ENCODE assay signal across 20 cellular contexts in the genomic region with DNA sequence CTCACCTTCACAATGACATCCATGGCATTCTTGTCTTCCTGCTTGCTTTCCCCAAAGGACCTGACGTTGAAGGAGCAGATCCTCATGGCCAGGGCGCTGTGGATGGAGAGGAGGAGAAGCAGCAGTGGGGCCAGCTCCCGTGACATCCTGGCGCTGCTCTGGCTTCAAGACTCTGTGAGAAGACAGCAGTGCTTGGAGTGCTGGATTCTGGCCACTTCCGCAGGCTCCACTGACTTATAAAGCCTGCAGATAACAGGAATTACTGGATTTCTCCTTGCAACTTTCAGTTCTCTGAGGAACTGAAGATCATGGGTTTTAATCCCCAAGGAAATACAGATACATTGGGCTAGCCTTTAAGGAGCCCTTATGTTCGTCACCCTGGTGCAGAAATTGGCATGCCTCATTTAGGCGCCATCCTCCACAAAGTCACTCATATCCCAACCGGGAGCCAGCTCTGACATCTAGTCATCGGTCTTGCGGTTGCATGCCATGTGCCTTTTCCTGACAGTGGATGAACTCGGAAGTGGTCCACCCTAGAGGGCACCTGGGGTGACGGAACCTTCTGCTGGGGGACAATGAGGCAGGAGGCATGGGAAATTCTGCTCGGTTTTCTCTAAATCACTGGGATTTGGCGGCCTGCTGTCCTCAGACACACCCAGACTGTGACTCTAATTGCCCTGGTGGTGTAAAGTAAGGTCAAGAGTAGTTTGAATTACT. TPM values are rescaled to one million over a fixed set of nuclear protein-coding genes. Genes with fewer than 3 reads are reported as not detected.
DNase-seq lines count a peak whose midpoint lies in the region; ATAC-seq and TF ChIP-seq lines count a peak whose summit lies in the region.
"Had no signal": no experiment of that assay in that cellular context is flagged by ENCODE, and none has a peak within 500 bp of the region (broad histone marks: within the 10 kb centered on the region; RNA-seq: fewer than 3 reads in every experiment).

A gene with protein sequence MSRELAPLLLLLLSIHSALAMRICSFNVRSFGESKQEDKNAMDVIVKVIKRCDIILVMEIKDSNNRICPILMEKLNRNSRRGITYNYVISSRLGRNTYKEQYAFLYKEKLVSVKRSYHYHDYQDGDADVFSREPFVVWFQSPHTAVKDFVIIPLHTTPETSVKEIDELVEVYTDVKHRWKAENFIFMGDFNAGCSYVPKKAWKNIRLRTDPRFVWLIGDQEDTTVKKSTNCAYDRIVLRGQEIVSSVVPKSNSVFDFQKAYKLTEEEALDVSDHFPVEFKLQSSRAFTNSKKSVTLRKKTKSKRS (minus strand): TSS at position 212 of the 717 bp plus-strand sequence. CDS start 66 bp downstream, at position 146.

- no peak within 1 kb of the TSS for H3K4me2 ChIP-seq in mesenchymal stem cell (ENCODE audit: low read length, poor library complexity, severe bottlenecking)

- no peak within 1 kb of the TSS for H2AK5ac ChIP-seq in mesenchymal stem cell (ENCODE audit: low read length, severe bottlenecking)

- H3K4ac ChIP-seq in mesenchymal stem cell (ENCODE audit: low read depth in 1 of 2, low read length in 2 of 2): no peak within 1 kb of the TSS

- H3K27me3 Mint-ChIP-seq in activated T-cell treated with anti-CD3 and anti-CD28 coated beads, Interleukin-2, amount 50 U/mL, for 72 hours (ENCODE audit: low read depth): peaks cover 17% of the 10 kb centered on the region
- peaks cover 22% of the 10 kb centered on the region for H3K27me3 Mint-ChIP-seq in activated T-cell treated with anti-CD3 and anti-CD28 coated beads, Interleukin-2, amount 50 U/mL, for 24 hours
- H3K27me3 Mint-ChIP-seq in endodermal cell (ENCODE audit: insufficient read depth): peaks cover 5% of the 10 kb centered on the region
- H3K27me3 Mint-ChIP-seq in natural killer cell treated with Interleukin-12 subunit alpha and Interleukin-12 subunit beta and Interleukin-15 and Interleukin-18, amount 100 ng/mL, for 72 hours: peaks cover 8 to 10% of the 10 kb centered on the region in 2 donors

- H3K27ac Mint-ChIP-seq in activated T-cell treated with anti-CD3 and anti-CD28 coated beads, Interleukin-2, amount 50 U/mL, for 72 hours: peak within 1 kb of the TSS; percentile 16
- no peak within 1 kb of the TSS for H3K27ac Mint-ChIP-seq in activated T-cell treated with anti-CD3 and anti-CD28 coated beads, Interleukin-2, amount 50 U/mL, for 24 hours
- no peak within 1 kb of the TSS for H3K27ac Mint-ChIP-seq in endodermal cell
- no peak within 1 kb of the TSS for H3K27ac Mint-ChIP-seq in natural killer cell treated with Interleukin-12 subunit alpha and Interleukin-12 subunit beta and Interleukin-15 and Interleukin-18, amount 100 ng/mL, for 72 hours
- H3K27ac Mint-ChIP-seq: activated naive CD4-positive, alpha-beta T cell treated with anti-CD3 and anti-CD28 coated beads, Interleukin-2, amount 10 ng/mL, durations not matched to agents 7 days and 5 days had no signal

- WGBS in endodermal cell (ENCODE audit: insufficient coverage in 1 of 2, insufficient read length in 1 of 2), 2 experiments: 91 to 93% methylated on average over 12 to 14 of the region's 14 CpGs
- 82% methylated on average over 14 of the region's 14 CpGs for WGBS in mesenchymal stem cell
- WGBS in thymus: 94% methylated on average over 14 of the region's 14 CpGs

- H3K27me3 ChIP-seq in endodermal cell (ENCODE audit: control insufficient read depth, insufficient read depth, low read length, poor library complexity, severe bottlenecking) (no peaks in the 10 kb centered on the region), mesenchymal stem cell (ENCODE audit: control insufficient read depth in 1 of 2, insufficient read depth in 1 of 2, low read length in 2 of 2) (peaks cover 0 to 44% of the 10 kb centered on the region in 2 experiments), thymus (ENCODE audit: control insufficient read depth, insufficient read depth) (no peaks in the 10 kb centered on the region)
- H3K27me3 ChIP-seq: sigmoid colon had no signal

- H3K4me3 Mint-ChIP-seq in activated T-cell treated with anti-CD3 and anti-CD28 coated beads, Interleukin-2, amount 50 U/mL, for 72 hours: no peak within 1 kb of the TSS
- H3K4me3 Mint-ChIP-seq in activated T-cell treated with anti-CD3 and anti-CD28 coated beads, Interleukin-2, amount 50 U/mL, for 24 hours: no peak within 1 kb of the TSS
- no peak within 1 kb of the TSS for H3K4me3 Mint-ChIP-seq in endodermal cell
- H3K4me3 Mint-ChIP-seq in natural killer cell treated with Interleukin-12 subunit alpha and Interleukin-12 subunit beta and Interleukin-15 and Interleukin-18, amount 100 ng/mL, for 72 hours: no peak within 1 kb of the TSS
- H3K4me3 Mint-ChIP-seq: activated naive CD4-positive, alpha-beta T cell treated with anti-CD3 and anti-CD28 coated beads, Interleukin-2, amount 10 ng/mL, durations not matched to agents 7 days and 5 days had no signal

- ATAC-seq in activated T-cell treated with anti-CD3 and anti-CD28 coated beads, Interleukin-2, amount 50 U/mL, for 72 hours (replicated peaks in 1 of 2): no peak
- ATAC-seq in HG03520 (IDR thresholded peaks at IDR 0.05; ENCODE audit: unreplicated experiment): no peak
- no peak for ATAC-seq in natural killer cell treated with Interleukin-12 subunit alpha and Interleukin-12 subunit beta and Interleukin-15 and Interleukin-18, amount 100 ng/mL, for 72 hours
- ATAC-seq in HG02678 (IDR thresholded peaks at IDR 0.05; ENCODE audit: unreplicated experiment): no peak

- no peak within 1 kb of the TSS for H2AFZ ChIP-seq in mesenchymal stem cell (ENCODE audit: low read depth, low read length)

- no peak within 1 kb of the TSS for H3K9ac ChIP-seq in endodermal cell (ENCODE audit: extremely low read depth, low read length, poor library complexity, severe bottlenecking)
- H3K9ac ChIP-seq in mesenchymal stem cell (ENCODE audit: low read length): peak within 1 kb of the TSS; percentile 19

- no peaks in the 10 kb centered on the region for H3K79me1 ChIP-seq in mesenchymal stem cell (replicated peaks; ENCODE audit: low read length, poor library complexity, severe bottlenecking)

- H3K23ac ChIP-seq in mesenchymal stem cell (ENCODE audit: low read length in 2 of 2): no peak within 1 kb of the TSS

- H3K14ac ChIP-seq in mesenchymal stem cell (ENCODE audit: low read length in 2 of 2): no peak within 1 kb of the TSS

- no peak for TF ChIP-seq CTCF in endodermal cell (conservative IDR thresholded peaks at IDR 0.05)

- H2BK12ac ChIP-seq in mesenchymal stem cell (ENCODE audit: low read length in 2 of 2): no peak within 1 kb of the TSS

- no peak within 1 kb of the TSS for H2BK5ac ChIP-seq in mesenchymal stem cell (ENCODE audit: low read depth, low read length, poor library complexity, severe bottlenecking)

- no peak within 1 kb of the TSS for H4K8ac ChIP-seq in mesenchymal stem cell (ENCODE audit: low read length)

- DNase-seq in activated T-cell treated with anti-CD3 and anti-CD28 coated beads, Interleukin-2, amount 50 U/mL, for 72 hours: no peak
- no peak for DNase-seq in activated T-cell treated with anti-CD3 and anti-CD28 coated beads, Interleukin-2, amount 50 U/mL, for 24 hours
- DNase-seq in endodermal cell (peak; percentile 37), mesenchymal stem cell (no peak)
- DNase-seq in natural killer cell treated with Interleukin-12 subunit alpha and Interleukin-12 subunit beta and Interleukin-15 and Interleukin-18, amount 100 ng/mL, for 72 hours (ENCODE audit: low spot score): no peak
- DNase-seq: 8988T; activated naive CD4-positive, alpha-beta T cell treated with anti-CD3 and anti-CD28 coated beads, Interleukin-2, amount 10 ng/mL, durations not matched to agents 7 days and 5 days; GOT3; NCI-H1417 treated with DMSO at 0.1 percent for 48 hours; NCI-H748 treated with DMSO at 0.1 percent for 48 hours; SHP77 treated with DMSO at 0.1 percent for 48 hours; sigmoid colon; stimulated activated CD4-positive, alpha-beta T cell treated with anti-CD3 and anti-CD28 coated beads, Interleukin-1b, Interleukin-23, amount 100 ng/mL, for 48 hours; T-helper 1 cell had no signal

- H4K91ac ChIP-seq in mesenchymal stem cell (ENCODE audit: low read length): no peak within 1 kb of the TSS

- peaks cover 42% of the 10 kb centered on the region for H3K4me1 Mint-ChIP-seq in activated T-cell treated with anti-CD3 and anti-CD28 coated beads, Interleukin-2, amount 50 U/mL, for 72 hours (ENCODE audit: low read depth)
- H3K4me1 Mint-ChIP-seq in activated T-cell treated with anti-CD3 and anti-CD28 coated beads, Interleukin-2, amount 50 U/mL, for 24 hours (ENCODE audit: low read depth): peaks cover 35% of the 10 kb centered on the region
- H3K4me1 Mint-ChIP-seq in endodermal cell: peaks cover 4% of the 10 kb centered on the region
- peaks cover 9 to 12% of the 10 kb centered on the region in 2 donors for H3K4me1 Mint-ChIP-seq in natural killer cell treated with Interleukin-12 subunit alpha and Interleukin-12 subunit beta and Interleukin-15 and Interleukin-18, amount 100 ng/mL, for 72 hours (ENCODE audit: low read depth in 2 of 2)

- no peak within 1 kb of the TSS for H2BK120ac ChIP-seq in mesenchymal stem cell (ENCODE audit: low read depth, low read length)

- H3K9me3 Mint-ChIP-seq in activated T-cell treated with anti-CD3 and anti-CD28 coated beads, Interleukin-2, amount 50 U/mL, for 72 hours: no peaks in the 10 kb centered on the region
- no peaks in the 10 kb centered on the region for H3K9me3 Mint-ChIP-seq in activated T-cell treated with anti-CD3 and anti-CD28 coated beads, Interleukin-2, amount 50 U/mL, for 24 hours
- no peaks in the 10 kb centered on the region for H3K9me3 Mint-ChIP-seq in endodermal cell
- H3K9me3 Mint-ChIP-seq in natural killer cell treated with Interleukin-12 subunit alpha and Interleukin-12 subunit beta and Interleukin-15 and Interleukin-18, amount 100 ng/mL, for 72 hours: no peaks in the 10 kb centered on the region
- H3K9me3 Mint-ChIP-seq: activated naive CD4-positive, alpha-beta T cell treated with anti-CD3 and anti-CD28 coated beads, Interleukin-2, amount 10 ng/mL, durations not matched to agents 7 days and 5 days had no signal

- no peak within 1 kb of the TSS for H3K27ac ChIP-seq in endodermal cell (ENCODE audit: low read depth, low read length)
- no peak within 1 kb of the TSS for H3K27ac ChIP-seq in mesenchymal stem cell (ENCODE audit: low read length, poor library complexity, severe bottlenecking)
- H3K27ac ChIP-seq in thymus (ENCODE audit: low read depth): peak within 1 kb of the TSS; percentile 31
- H3K27ac ChIP-seq: sigmoid colon had no signal

- no peak within 1 kb of the TSS for H3K4me3 ChIP-seq in endodermal cell (ENCODE audit: low read length)
- peak within 1 kb of the TSS in 1 of 2 experiments; percentile 43 for H3K4me3 ChIP-seq in mesenchymal stem cell (ENCODE audit: insufficient read depth in 1 of 2, low read depth in 1 of 2, low read length in 2 of 2)
- H3K4me3 ChIP-seq in thymus (ENCODE audit: low read length): no peak within 1 kb of the TSS
- H3K4me3 ChIP-seq: sigmoid colon had no signal

- no peak within 1 kb of the TSS for H3K18ac ChIP-seq in mesenchymal stem cell (ENCODE audit: low read depth in 1 of 2, low read length in 2 of 2)

- H3K9me3 ChIP-seq in endodermal cell (ENCODE audit: control insufficient read depth, low read length) (no peaks in the 10 kb centered on the region), mesenchymal stem cell (ENCODE audit: control insufficient read depth, low read length) (no peaks in the 10 kb centered on the region), thymus (ENCODE audit: control insufficient read depth) (no peaks in the 10 kb centered on the region)
- H3K9me3 ChIP-seq: sigmoid colon had no signal

- H3K36me3 Mint-ChIP-seq in activated T-cell treated with anti-CD3 and anti-CD28 coated beads, Interleukin-2, amount 50 U/mL, for 72 hours (ENCODE audit: insufficient read depth in 2 of 2): no peaks in the 10 kb centered on the region
- H3K36me3 Mint-ChIP-seq in activated T-cell treated with anti-CD3 and anti-CD28 coated beads, Interleukin-2, amount 50 U/mL, for 24 hours (ENCODE audit: low read depth): no peaks in the 10 kb centered on the region
- no peaks in the 10 kb centered on the region for H3K36me3 Mint-ChIP-seq in endodermal cell (ENCODE audit: low read depth)
- no peaks in the 10 kb centered on the region for H3K36me3 Mint-ChIP-seq in natural killer cell treated with Interleukin-12 subunit alpha and Interleukin-12 subunit beta and Interleukin-15 and Interleukin-18, amount 100 ng/mL, for 72 hours
- H3K36me3 Mint-ChIP-seq: activated naive CD4-positive, alpha-beta T cell treated with anti-CD3 and anti-CD28 coated beads, Interleukin-2, amount 10 ng/mL, durations not matched to agents 7 days and 5 days had no signal

- H3K36me3 ChIP-seq in endodermal cell (ENCODE audit: control insufficient read depth, insufficient read depth, low read length) (no peaks in the 10 kb centered on the region), mesenchymal stem cell (ENCODE audit: control insufficient read depth in 1 of 2, insufficient read depth in 2 of 2, low read depth in 1 of 2, low read length in 2 of 2) (no peaks in the 10 kb centered on the region), thymus (ENCODE audit: control insufficient read depth, insufficient read depth) (no peaks in the 10 kb centered on the region)
- H3K36me3 ChIP-seq: sigmoid colon had no signal

- H2BK15ac ChIP-seq in mesenchymal stem cell (ENCODE audit: low read depth, poor library complexity, severe bottlenecking): no peak within 1 kb of the TSS

- H3K4me1 ChIP-seq in endodermal cell (ENCODE audit: control insufficient read depth, insufficient read depth, low read length) (no peaks in the 10 kb centered on the region), mesenchymal stem cell (ENCODE audit: control insufficient read depth, insufficient read depth, low read depth, low read length) (no peaks in the 10 kb centered on the region), thymus (ENCODE audit: control insufficient read depth, insufficient read depth, low read length) (no peaks in the 10 kb centered on the region)
- H3K4me1 ChIP-seq: sigmoid colon had no signal

RNA-seq across cellular contexts. Expression of the gene that starts here (rescaled TPM):
- total RNA-seq in activated T-cell treated with anti-CD3 and anti-CD28 coated beads, Interleukin-2, amount 50 U/mL, for 72 hours: not detected
- total RNA-seq in endodermal cell: not detected
- not detected for polyA plus RNA-seq in endodermal cell (2013, experiment 1 of 2)
- polyA plus RNA-seq in endodermal cell (2013, experiment 2 of 2): not detected
- polyA plus RNA-seq in mesenchymal stem cell (2013, experiment 1 of 2): not detected
- polyA plus RNA-seq in mesenchymal stem cell (2013, experiment 2 of 2): not detected
- polyA plus RNA-seq in thymus: 12.9 TPM
- not detected for total RNA-seq in natural killer cell treated with Interleukin-12 subunit alpha and Interleukin-12 subunit beta and Interleukin-15 and Interleukin-18, amount 100 ng/mL, for 72 hours
- total RNA-seq: M059J, osteoblast had no signal
- polyA plus RNA-seq: BJ had no signal

Comparison
In these comparisons a context has a peak if more than half of its experiments do, and no peak if none do; other contexts are left out.
1. Peak in DNase-seq in endodermal cell; RNA of the gene not detected or under 1 TPM.